Comparison of ENCODE assay signal across 28 cellular contexts in genomic region chr6:161242113-161242512, GRCh38.
"Had no signal": no experiment of that assay in that cellular context is flagged by ENCODE, and none has a peak within 500 bp of the region (broad histone marks: within the 10 kb centered on the region; RNA-seq: fewer than 3 reads in every experiment).

No MANE protein-coding gene starts in this region.

- H3K27ac Mint-ChIP-seq: activated CD4-positive, alpha-beta memory T cell treated with anti-CD3 and anti-CD28 coated beads for 36 hours; activated naive CD4-positive, alpha-beta T cell treated with anti-CD3 and anti-CD28 coated beads for 36 hours; activated naive CD8-positive, alpha-beta T cell treated with anti-CD3 and anti-CD28 coated beads for 36 hours; activated T-helper 1 cell treated with anti-CD3 and anti-CD28 coated beads, Interleukin-12 subunit alpha, Interleukin-12 subunit beta, Interleukin-2, Interleukin-4 antibody, amounts not matched to agents 30 ng/mL and 10 ng/mL and 1 ng/mL, durations not matched to agents 14 hours and 24 hours and 36 hours had no signal

- H3K27me3 Mint-ChIP-seq: activated CD4-positive, alpha-beta memory T cell treated with anti-CD3 and anti-CD28 coated beads for 36 hours; activated naive CD8-positive, alpha-beta T cell treated with anti-CD3 and anti-CD28 coated beads for 36 hours had no signal

- H3K9me3 Mint-ChIP-seq: activated CD4-positive, alpha-beta memory T cell treated with anti-CD3 and anti-CD28 coated beads for 36 hours; activated naive CD4-positive, alpha-beta T cell treated with anti-CD3 and anti-CD28 coated beads for 36 hours; activated naive CD8-positive, alpha-beta T cell treated with anti-CD3 and anti-CD28 coated beads for 36 hours had no signal

- H3K4me3 ChIP-seq: adrenal gland, body of pancreas, esophagus squamous epithelium, left lung, psoas muscle, sigmoid colon, stomach, tibial artery had no signal

- ATAC-seq: activated CD4-positive, CD25-positive, alpha-beta regulatory T cell treated with anti-CD3 and anti-CD28 coated beads, Interleukin-2, amount 50 U/mL, for 24 hours; body of pancreas had no signal

- H3K27ac ChIP-seq: adrenal gland, body of pancreas, epithelial cell of prostate, esophagus squamous epithelium, left lung, lower lobe of right lung, parathyroid adenoma, psoas muscle, sigmoid colon, stomach, tibial artery, VCaP had no signal

- H3K4me3 Mint-ChIP-seq: activated CD4-positive, alpha-beta memory T cell treated with anti-CD3 and anti-CD28 coated beads for 36 hours; activated naive CD4-positive, alpha-beta T cell treated with anti-CD3 and anti-CD28 coated beads for 36 hours; activated naive CD8-positive, alpha-beta T cell treated with anti-CD3 and anti-CD28 coated beads for 36 hours; activated T-helper 1 cell treated with anti-CD3 and anti-CD28 coated beads, Interleukin-12 subunit alpha, Interleukin-12 subunit beta, Interleukin-2, Interleukin-4 antibody, amounts not matched to agents 30 ng/mL and 10 ng/mL and 1 ng/mL, durations not matched to agents 14 hours and 24 hours and 36 hours had no signal

- H3K27me3 ChIP-seq: adrenal gland, body of pancreas, esophagus squamous epithelium, left lung, sigmoid colon, stomach, tibial artery had no signal

- DNase-seq: activated CD4-positive, alpha-beta memory T cell treated with anti-CD3 and anti-CD28 coated beads for 36 hours; activated CD4-positive, alpha-beta T cell treated with anti-CD3 and anti-CD28 coated beads for 48 hours; activated CD8-positive, alpha-beta memory T cell treated with anti-CD3 and anti-CD28 coated beads, Interleukin-2, amount 50 U/mL, for 4 hours; activated effector memory CD4-positive, alpha-beta T cell treated with anti-CD3 and anti-CD28 coated beads, Interleukin-2, amount 50 U/mL, for 16 hours; activated naive CD4-positive, alpha-beta T cell treated with anti-CD3 and anti-CD28 coated beads for 36 hours; activated naive CD8-positive, alpha-beta T cell treated with anti-CD3 and anti-CD28 coated beads for 36 hours; activated T-cell treated with anti-CD3 and anti-CD28 coated beads, Interleukin-2, amount 50 U/mL, for 1 hour; adrenal gland; aorta; body of pancreas; esophagus squamous epithelium; foreskin melanocyte; left lung; mesendoderm; nucleus accumbens; sigmoid colon; small intestine; stimulated activated CD4-positive, alpha-beta T cell treated with anti-CD3 and anti-CD28 coated beads, Interleukin-1b, Interleukin-23, amount 100 ng/mL, for 48 hours; stomach; T-helper 9 cell; tibial artery had no signal
